ENCODE assay signal across 19 cellular contexts in the genomic region with DNA sequence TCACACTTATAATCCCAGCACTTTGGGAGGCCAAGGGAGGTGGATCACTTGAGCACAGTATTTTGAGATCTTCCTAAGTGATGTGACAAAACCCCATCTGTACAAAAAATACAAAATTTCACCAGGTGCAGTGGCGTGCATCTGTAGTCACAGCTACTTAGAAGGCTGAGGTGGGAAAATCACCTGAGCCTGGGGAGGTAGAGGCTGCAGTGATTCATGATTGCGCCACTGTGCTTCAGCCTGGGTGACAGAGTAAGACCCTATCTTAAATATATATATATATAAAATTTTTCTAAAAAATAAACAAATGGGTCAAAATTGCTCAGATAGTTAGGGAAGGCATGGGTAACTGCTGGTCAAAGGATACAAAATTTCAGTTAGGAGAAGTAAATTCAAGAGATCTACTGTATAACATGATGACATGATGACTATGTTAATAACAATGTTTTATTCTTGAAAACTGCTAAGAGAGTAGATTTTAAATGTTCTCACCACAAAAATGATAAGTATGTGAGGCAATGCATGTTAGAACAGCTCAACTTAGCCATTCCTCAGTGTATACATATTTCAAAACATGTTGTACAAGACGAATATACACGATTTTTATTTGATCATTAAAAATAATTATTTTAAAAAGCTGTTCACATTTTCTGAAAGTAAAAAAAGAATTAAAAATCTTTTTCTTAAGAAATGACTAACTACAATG. TPM values are rescaled to one million over a fixed set of nuclear protein-coding genes. Genes with fewer than 3 reads are reported as not detected.
DNase-seq lines count a peak whose midpoint lies in the region; ATAC-seq and TF ChIP-seq lines count a peak whose summit lies in the region.
"Had no signal": no experiment of that assay in that cellular context is flagged by ENCODE, and none has a peak within 500 bp of the region (broad histone marks: within the 10 kb centered on the region; RNA-seq: fewer than 3 reads in every experiment).

No MANE protein-coding gene starts in this region.

- ATAC-seq in foreskin keratinocyte (peak; percentile 97), HG03045 (IDR thresholded peaks at IDR 0.05; ENCODE audit: unreplicated experiment) (no peak)
- ATAC-seq in natural killer cell treated with Interleukin-12 subunit alpha and Interleukin-12 subunit beta and Interleukin-15 and Interleukin-18, amount 100 ng/mL, for 72 hours, result no peak
- ATAC-seq: A549; stimulated activated naive CD8-positive, alpha-beta T cell treated with anti-CD3 and anti-CD28 coated beads, Interleukin-15, Interleukin-2, amounts not matched to agents 100 U/mL and 50 U/mL, for 24 hours; T-helper 17 cell had no signal

- no peak overlapping the region for H3K4me3 Mint-ChIP-seq in HFFc6
- H3K4me3 Mint-ChIP-seq in natural killer cell treated with Interleukin-12 subunit alpha and Interleukin-12 subunit beta and Interleukin-15 and Interleukin-18, amount 100 ng/mL, for 72 hours, result no peak overlapping the region
- H3K4me3 Mint-ChIP-seq: activated naive CD4-positive, alpha-beta T cell treated with anti-CD3 and anti-CD28 coated beads, Interleukin-2, amount 50 U/mL, for 24 hours; T-helper 17 cell had no signal

- H3K27me3 Mint-ChIP-seq in HFFc6 (ENCODE audit: insufficient read depth), result no peaks in the 10 kb centered on the region
- H3K27me3 Mint-ChIP-seq in natural killer cell treated with Interleukin-12 subunit alpha and Interleukin-12 subunit beta and Interleukin-15 and Interleukin-18, amount 100 ng/mL, for 72 hours, result no peaks in the 10 kb centered on the region
- H3K27me3 Mint-ChIP-seq: activated naive CD4-positive, alpha-beta T cell treated with anti-CD3 and anti-CD28 coated beads, Interleukin-2, amount 50 U/mL, for 24 hours; T-helper 17 cell had no signal

- H3K27ac ChIP-seq in 22Rv1 (peak overlapping the region; percentile 71), foreskin keratinocyte (peak overlapping the region; percentile 34)
- H3K27ac ChIP-seq: A549, hepatocyte, parathyroid adenoma, upper lobe of left lung had no signal

- H3K27ac Mint-ChIP-seq in HFFc6, result no peak overlapping the region
- H3K27ac Mint-ChIP-seq in natural killer cell treated with Interleukin-12 subunit alpha and Interleukin-12 subunit beta and Interleukin-15 and Interleukin-18, amount 100 ng/mL, for 72 hours, result no peak overlapping the region
- H3K27ac Mint-ChIP-seq: activated naive CD4-positive, alpha-beta T cell treated with anti-CD3 and anti-CD28 coated beads, Interleukin-2, amount 50 U/mL, for 24 hours; T-helper 17 cell had no signal

- peaks cover 7% of the 10 kb centered on the region for H3K4me1 ChIP-seq in foreskin keratinocyte
- H3K4me1 ChIP-seq: A549, parathyroid adenoma, upper lobe of left lung had no signal

- H3K27me3 ChIP-seq in foreskin keratinocyte, result no peaks in the 10 kb centered on the region
- H3K27me3 ChIP-seq: hepatocyte, upper lobe of left lung had no signal

- peaks cover 15% of the 10 kb centered on the region for H3K4me1 Mint-ChIP-seq in HFFc6 (ENCODE audit: low read depth)
- no peaks in the 10 kb centered on the region for H3K4me1 Mint-ChIP-seq in natural killer cell treated with Interleukin-12 subunit alpha and Interleukin-12 subunit beta and Interleukin-15 and Interleukin-18, amount 100 ng/mL, for 72 hours (ENCODE audit: low read depth in 2 of 2)
- H3K4me1 Mint-ChIP-seq: activated naive CD4-positive, alpha-beta T cell treated with anti-CD3 and anti-CD28 coated beads, Interleukin-2, amount 50 U/mL, for 24 hours; T-helper 17 cell had no signal

- H3K36me3 Mint-ChIP-seq in HFFc6 (ENCODE audit: low read depth), result peaks cover 5% of the 10 kb centered on the region; the same call in 1 of the 2 replicates
- peaks cover 4% of the 10 kb centered on the region for H3K36me3 Mint-ChIP-seq in natural killer cell treated with Interleukin-12 subunit alpha and Interleukin-12 subunit beta and Interleukin-15 and Interleukin-18, amount 100 ng/mL, for 72 hours

- TF ChIP-seq CTCF in 22Rv1 (IDR thresholded peaks at IDR 0.05), result no peak
- no peak for TF ChIP-seq CTCF in HFFc6 (IDR thresholded peaks at IDR 0.05)
- no peak for TF ChIP-seq CTCF in foreskin keratinocyte (conservative IDR thresholded peaks at IDR 0.05)

- DNase-seq in HFFc6 (peak; percentile 58), astrocyte of the hippocampus (ENCODE audit: low read depth, low spot score) (peak; percentile 35), foreskin keratinocyte (peak; percentile 72 to 89), DMS53 (lab: John Stamatoyannopoulos, UW) (no peak), DMS153 (lab: John Stamatoyannopoulos, UW) (no peak)
- no peak for DNase-seq in natural killer cell treated with Interleukin-12 subunit alpha and Interleukin-12 subunit beta and Interleukin-15 and Interleukin-18, amount 100 ng/mL, for 72 hours (ENCODE audit: low spot score)
- DNase-seq: activated CD4-positive, alpha-beta T cell treated with anti-CD3 and anti-CD28 coated beads for 48 hours; activated T-cell treated with anti-CD3 and anti-CD28 coated beads for 4 hours; NCI-H1092; RPMI8226; stimulated activated naive CD8-positive, alpha-beta T cell treated with anti-CD3 and anti-CD28 coated beads, Interleukin-15, Interleukin-2, amounts not matched to agents 100 U/mL and 50 U/mL, for 24 hours; T-helper 17 cell; upper lobe of left lung had no signal

- peaks cover 4% of the 10 kb centered on the region; the same call in 1 of the 2 replicates for H3K9me3 Mint-ChIP-seq in HFFc6
- no peaks in the 10 kb centered on the region for H3K9me3 Mint-ChIP-seq in natural killer cell treated with Interleukin-12 subunit alpha and Interleukin-12 subunit beta and Interleukin-15 and Interleukin-18, amount 100 ng/mL, for 72 hours
- H3K9me3 Mint-ChIP-seq: activated naive CD4-positive, alpha-beta T cell treated with anti-CD3 and anti-CD28 coated beads, Interleukin-2, amount 50 U/mL, for 24 hours had no signal

RNA-seq across cellular contexts. Expression of a gene that starts 24.4 kb away (rescaled TPM):
- 1 to 10 TPM; 3.9 to 6.1 (median 4.6) TPM for total RNA-seq in HFFc6 (2021; fragmentation: NEBNext Ultra II Directional; extraction: Animal tissue kit (Norgen Biotek cat#: 25700))
- 5.6 and 5.7 TPM in 2 replicates for total RNA-seq in foreskin keratinocyte
- polyA plus RNA-seq in foreskin keratinocyte, result 1.2 and 1.4 TPM in 2 replicates
- 10 to 100 TPM in 1 of 2 donors, 1 to 10 TPM in 1; 7.5 to 11.8 TPM for total RNA-seq in natural killer cell treated with Interleukin-12 subunit alpha and Interleukin-12 subunit beta and Interleukin-15 and Interleukin-18, amount 100 ng/mL, for 72 hours

Comparison
In these comparisons a context has a peak if more than half of its experiments do, and no peak if none do; other contexts are left out.
1. DNase-seq: peak in HFFc6 (single experiment), astrocyte of the hippocampus (single experiment) and foreskin keratinocyte (2 of 2); none in natural killer cell treated with Interleukin-12 subunit alpha and Interleukin-12 subunit beta and Interleukin-15 and Interleukin-18, amount 100 ng/mL, for 72 hours (single experiment), DMS53 (single experiment) and DMS153 (single experiment).